23 cellular contexts compared by ENCODE assay signal in genomic region chr7:37427276-37427940, GRCh38.
"Had no signal": no experiment of that assay in that cellular context is flagged by ENCODE, and none has a peak within 500 bp of the region (broad histone marks: within the 10 kb centered on the region; RNA-seq: fewer than 3 reads in every experiment).

No MANE protein-coding gene starts in this region.

- H3K27me3 Mint-ChIP-seq: naive thymus-derived CD4-positive, alpha-beta T cell; type B pancreatic cell had no signal

- DNase-seq: cortex of kidney; dorsolateral prefrontal cortex; effector CD8-positive, alpha-beta T cell; esophagus squamous epithelium; foreskin fibroblast; glutamatergic neuron; islet precursor cell; mammary epithelial cell; naive thymus-derived CD4-positive, alpha-beta T cell; nephron progenitor cell; posterior cingulate gyrus; sigmoid colon; stimulated activated CD4-positive, alpha-beta T cell treated with anti-CD3 and anti-CD28 coated beads, Interleukin-2, amount 100 ng/mL, for 24 hours; stimulated activated CD4-positive, alpha-beta T cell treated with anti-CD3 and anti-CD28 coated beads, Interleukin-4, amount 100 ng/mL, for 4 hours; stimulated activated naive CD4-positive, alpha-beta T cell; thyroid gland had no signal

- H3K4me3 ChIP-seq: dorsolateral prefrontal cortex, esophagus squamous epithelium, gastroesophageal sphincter, right atrium auricular region, sigmoid colon, skin epidermis, suprapubic skin, thyroid gland had no signal

- H3K4me3 Mint-ChIP-seq: naive thymus-derived CD4-positive, alpha-beta T cell; nephron progenitor cell; type B pancreatic cell had no signal

- H3K9me3 Mint-ChIP-seq: naive thymus-derived CD4-positive, alpha-beta T cell; nephron progenitor cell; type B pancreatic cell had no signal

- H3K36me3 ChIP-seq: esophagus squamous epithelium, gastroesophageal sphincter, right atrium auricular region, sigmoid colon, suprapubic skin had no signal

- H3K4me1 Mint-ChIP-seq: nephron progenitor cell had no signal

- H3K9me3 ChIP-seq: esophagus squamous epithelium, gastroesophageal sphincter, right atrium auricular region, sigmoid colon, suprapubic skin, thyroid gland had no signal

- ATAC-seq: gastroesophageal sphincter; left lobe of liver; naive thymus-derived CD4-positive, alpha-beta T cell had no signal

- H3K27ac ChIP-seq: epithelial cell of prostate, esophagus squamous epithelium, gastroesophageal sphincter, right atrium auricular region, sigmoid colon, skin epidermis, suprapubic skin, thyroid gland had no signal

- H3K27ac Mint-ChIP-seq: nephron progenitor cell, type B pancreatic cell had no signal

- H3K27me3 ChIP-seq: dorsolateral prefrontal cortex, esophagus squamous epithelium, gastroesophageal sphincter, right atrium auricular region, sigmoid colon, suprapubic skin, thyroid gland had no signal
